Comparison of ENCODE assay signal across 17 cellular contexts in genomic region chr2:129731925-129732629, GRCh38.
A peak's percentile ranks its signal among the peaks of the same experiment; 100 is the strongest.
DNase-seq lines count a peak whose midpoint lies in the region; ATAC-seq, FAIRE-seq and TF ChIP-seq lines count a peak whose summit lies in the region.
"Had no signal": no experiment of that assay in that cellular context is flagged by ENCODE, and none has a peak within 500 bp of the region (broad histone marks: within the 10 kb centered on the region; RNA-seq: fewer than 3 reads in every experiment).

No MANE protein-coding gene starts in this region.

- peaks cover 8% of the 10 kb centered on the region for H3K27me3 Mint-ChIP-seq in neural progenitor cell (ENCODE audit: insufficient read depth, low read depth)
- H3K27me3 Mint-ChIP-seq: CD4-positive, alpha-beta memory T cell had no signal

- no peak overlapping the region for H3K4me3 Mint-ChIP-seq in neural progenitor cell
- H3K4me3 Mint-ChIP-seq: CD14-positive monocyte; CD4-positive, alpha-beta memory T cell; GM23338 had no signal

- H3K4me1 Mint-ChIP-seq in neural progenitor cell = peaks cover 10% of the 10 kb centered on the region
- H3K4me1 Mint-ChIP-seq: CD14-positive monocyte; CD4-positive, alpha-beta memory T cell had no signal

- H3K79me2 ChIP-seq in neural progenitor cell (ENCODE audit: low read depth) = no peaks in the 10 kb centered on the region

- TF ChIP-seq POLR2A in stomach (IDR thresholded peaks at IDR 0.05) = no peak

- TF ChIP-seq CTCF in WERI-Rb-1 (IDR thresholded peaks at IDR 0.05; ENCODE audit: low read depth, low read length) (no peak), neural progenitor cell (IDR thresholded peaks at IDR 0.05) (no peak), stomach (IDR thresholded peaks at IDR 0.05) (no peak)

- intact Hi-C loops in stomach (cut with DNase I; ENCODE audit: low total_unique reads) = no loop called here

- no peaks in the 10 kb centered on the region for H4K20me1 ChIP-seq in BLaER1
- no peaks in the 10 kb centered on the region for H4K20me1 ChIP-seq in neural progenitor cell (ENCODE audit: low read depth)

- H3K27ac Mint-ChIP-seq in neural progenitor cell = peak overlapping the region; percentile 14
- H3K27ac Mint-ChIP-seq: CD14-positive monocyte; CD4-positive, alpha-beta memory T cell; GM23338 had no signal

- H3K4me1 ChIP-seq in BLaER1 (peaks cover 49% of the 10 kb centered on the region), neural progenitor cell (peaks cover 13% of the 10 kb centered on the region), small intestine (ENCODE audit: control insufficient read depth in 2 of 2, insufficient read depth in 1 of 2, low read depth in 1 of 2, low read length in 1 of 2) (no peaks in the 10 kb centered on the region), stomach (no peaks in the 10 kb centered on the region)
- H3K4me1 ChIP-seq: BE2C had no signal

- no peak for ATAC-seq in GM19455 (IDR thresholded peaks at IDR 0.05; ENCODE audit: unreplicated experiment)
- ATAC-seq: GM23338 had no signal

- no peak overlapping the region for H3K4me3 ChIP-seq in BLaER1
- H3K4me3 ChIP-seq in WERI-Rb-1 (ENCODE audit: low read depth, low read length) = no peak overlapping the region
- no peak overlapping the region for H3K4me3 ChIP-seq in neural progenitor cell
- H3K4me3 ChIP-seq in small intestine (ENCODE audit: low read depth in 1 of 2, low read length in 2 of 2) = no peak overlapping the region
- H3K4me3 ChIP-seq in stomach = no peak overlapping the region
- H3K4me3 ChIP-seq: GM23338 had no signal

- H3K27ac ChIP-seq in BLaER1 = peak overlapping the region; percentile 60
- no peak overlapping the region for H3K27ac ChIP-seq in WERI-Rb-1
- no peak overlapping the region for H3K27ac ChIP-seq in neural progenitor cell
- no peak overlapping the region for H3K27ac ChIP-seq in small intestine (ENCODE audit: low read depth in 1 of 2, low read length in 1 of 2)
- no peak overlapping the region for H3K27ac ChIP-seq in stomach

- FAIRE-seq in small intestine (lab: Jason Lieb, UNC) = no peak
- FAIRE-seq: GM12891, H54 had no signal

- no peaks in the 10 kb centered on the region for H3K9me3 Mint-ChIP-seq in neural progenitor cell
- H3K9me3 Mint-ChIP-seq: GM23338 had no signal

- no peaks in the 10 kb centered on the region for H3K27me3 ChIP-seq in BLaER1
- H3K27me3 ChIP-seq in WERI-Rb-1 (ENCODE audit: insufficient read depth, low read depth, severe bottlenecking) = no peaks in the 10 kb centered on the region
- no peaks in the 10 kb centered on the region for H3K27me3 ChIP-seq in neural progenitor cell
- H3K27me3 ChIP-seq in small intestine (ENCODE audit: control insufficient read depth in 2 of 2, insufficient read depth in 2 of 2, low read length in 2 of 2) = no peaks in the 10 kb centered on the region
- H3K27me3 ChIP-seq in stomach = no peaks in the 10 kb centered on the region
- H3K27me3 ChIP-seq: BE2C had no signal

- H3K9ac ChIP-seq in BLaER1 (no peak overlapping the region), neural progenitor cell (no peak overlapping the region)

- H3K4me2 ChIP-seq in BLaER1 (peak overlapping the region; percentile 80), neural progenitor cell (no peak overlapping the region)
- H3K4me2 ChIP-seq: GM23338 had no signal

- H3K36me3 ChIP-seq in BLaER1 = no peaks in the 10 kb centered on the region
- H3K36me3 ChIP-seq in WERI-Rb-1 = no peaks in the 10 kb centered on the region
- no peaks in the 10 kb centered on the region for H3K36me3 ChIP-seq in neural progenitor cell
- H3K36me3 ChIP-seq in small intestine (ENCODE audit: control insufficient read depth in 2 of 2, insufficient read depth in 2 of 2, low read length in 2 of 2) = no peaks in the 10 kb centered on the region
- no peaks in the 10 kb centered on the region for H3K36me3 ChIP-seq in stomach
- H3K36me3 ChIP-seq: BE2C had no signal

- no peak overlapping the region for H2AFZ ChIP-seq in neural progenitor cell (replicated peaks)
- H2AFZ ChIP-seq: GM23338 had no signal

- TF ChIP-seq EP300 in stomach (IDR thresholded peaks at IDR 0.05) = no peak

- WGBS in small intestine, 3 donors = 69 to 73% (median 71%) methylated on average over 6 of the region's 6 CpGs
- WGBS in stomach, 5 donors = 66 to 78% (median 76%) methylated on average over 6 of the region's 6 CpGs

- no peaks in the 10 kb centered on the region for H3F3A ChIP-seq in neural progenitor cell (ENCODE audit: low read depth)

- no peaks in the 10 kb centered on the region for H3K36me3 Mint-ChIP-seq in neural progenitor cell
- H3K36me3 Mint-ChIP-seq: CD14-positive monocyte; CD4-positive, alpha-beta memory T cell had no signal

- H3K9me3 ChIP-seq in BLaER1 (no peaks in the 10 kb centered on the region), WERI-Rb-1 (ENCODE audit: severe bottlenecking) (no peaks in the 10 kb centered on the region), neural progenitor cell (ENCODE audit: low read depth) (no peaks in the 10 kb centered on the region), small intestine (ENCODE audit: control insufficient read depth, low read depth) (no peaks in the 10 kb centered on the region), stomach (no peaks in the 10 kb centered on the region)
- H3K9me3 ChIP-seq: BE2C had no signal

- DNase-seq in NCI-H2227 (lab: John Stamatoyannopoulos, UW; ENCODE audit: unreplicated experiment) = peak; percentile 72
- peak; percentile 22 for DNase-seq in WERI-Rb-1
- peak; percentile 16 for DNase-seq in neural progenitor cell (ENCODE audit: low spot score)
- DNase-seq in small intestine = no peak
- no peak for DNase-seq in NCI-H1417 treated with DMSO at 0.1 percent for 48 hours (lab: John Stamatoyannopoulos, UW)
- DNase-seq in stomach = no peak
- DNase-seq: ACHN; BE2C; CD4-positive, alpha-beta memory T cell; DMS153; HCEC 1CT had no signal

Comparison
In these comparisons a context has a peak if more than half of its experiments do, and no peak if none do; other contexts are left out.
1. DNase-seq: peak in NCI-H2227 (single experiment), WERI-Rb-1 (single experiment) and neural progenitor cell (single experiment); none in small intestine (single experiment), NCI-H1417 treated with DMSO at 0.1 percent for 48 hours (single experiment) and stomach (single experiment).